Comparison of ENCODE assay signal across 37 cellular contexts in genomic region chr11:8032122-8032521, GRCh38.
"Had no signal": no experiment of that assay in that cellular context is flagged by ENCODE, and none has a peak within 500 bp of the region (broad histone marks: within the 10 kb centered on the region; RNA-seq: fewer than 3 reads in every experiment).

No MANE protein-coding gene starts in this region.

- H3K4me1 Mint-ChIP-seq: activated CD4-positive, alpha-beta memory T cell treated with anti-CD3 and anti-CD28 coated beads, Interleukin-2, amount 10 ng/mL, durations not matched to agents 7 days and 5 days had no signal

- FAIRE-seq: astrocyte, endometrium, islet of Langerhans, pancreas, small intestine had no signal

- H3K27ac Mint-ChIP-seq: activated CD4-positive, alpha-beta memory T cell treated with anti-CD3 and anti-CD28 coated beads, Interleukin-2, amount 10 ng/mL, durations not matched to agents 7 days and 5 days; activated CD4-positive, alpha-beta T cell treated with anti-CD3 and anti-CD28 coated beads, Interleukin-2, amount 10 ng/mL, durations not matched to agents 24 days and 14 days; activated T-cell treated with anti-CD3 and anti-CD28 coated beads, Interleukin-2, amount 50 U/mL, for 24 hours; nephron progenitor cell; stimulated activated memory B cell treated with anti-CD40 and anti-IgM and Interleukin-4, amounts not matched to agents 10 μg/mL and 1 μg/mL and 100 μg/mL, for 72 hours; stimulated activated naive CD8-positive, alpha-beta T cell treated with anti-CD3 and anti-CD28 coated beads, Interleukin-15, amount 100 ng/mL, for 72 hours; T-helper 1 cell treated with Interleukin-12 subunit alpha and Interleukin-12 subunit beta and Interleukin-4 antibody, amounts not matched to agents 30 μg/mL and 1 μg/mL, for 36 hours had no signal

- ATAC-seq: stimulated activated memory B cell treated with anti-CD40 and anti-IgM and Interleukin-4, amounts not matched to agents 10 μg/mL and 1 μg/mL and 100 μg/mL, for 72 hours had no signal

- H3K4me1 ChIP-seq: pancreas, prostate gland had no signal

- H3K36me3 Mint-ChIP-seq: stimulated activated memory B cell treated with anti-CD40 and anti-IgM and Interleukin-4, amounts not matched to agents 10 μg/mL and 1 μg/mL and 100 μg/mL, for 72 hours had no signal

- H3K9me3 Mint-ChIP-seq: activated CD4-positive, alpha-beta memory T cell treated with anti-CD3 and anti-CD28 coated beads, Interleukin-2, amount 10 ng/mL, durations not matched to agents 7 days and 5 days; activated CD4-positive, alpha-beta T cell treated with anti-CD3 and anti-CD28 coated beads, Interleukin-2, amount 10 ng/mL, durations not matched to agents 24 days and 14 days; activated T-cell treated with anti-CD3 and anti-CD28 coated beads, Interleukin-2, amount 50 U/mL, for 24 hours; nephron progenitor cell; stimulated activated memory B cell treated with anti-CD40 and anti-IgM and Interleukin-4, amounts not matched to agents 10 μg/mL and 1 μg/mL and 100 μg/mL, for 72 hours; stimulated activated naive CD8-positive, alpha-beta T cell treated with anti-CD3 and anti-CD28 coated beads, Interleukin-15, amount 100 ng/mL, for 72 hours; T-helper 1 cell treated with Interleukin-12 subunit alpha and Interleukin-12 subunit beta and Interleukin-4 antibody, amounts not matched to agents 30 μg/mL and 1 μg/mL, for 36 hours had no signal

- H3K4me3 Mint-ChIP-seq: activated CD4-positive, alpha-beta memory T cell treated with anti-CD3 and anti-CD28 coated beads, Interleukin-2, amount 10 ng/mL, durations not matched to agents 7 days and 5 days; activated CD4-positive, alpha-beta T cell treated with anti-CD3 and anti-CD28 coated beads, Interleukin-2, amount 10 ng/mL, durations not matched to agents 24 days and 14 days; activated T-cell treated with anti-CD3 and anti-CD28 coated beads, Interleukin-2, amount 50 U/mL, for 24 hours; nephron progenitor cell; stimulated activated memory B cell treated with anti-CD40 and anti-IgM and Interleukin-4, amounts not matched to agents 10 μg/mL and 1 μg/mL and 100 μg/mL, for 72 hours; stimulated activated naive CD8-positive, alpha-beta T cell treated with anti-CD3 and anti-CD28 coated beads, Interleukin-15, amount 100 ng/mL, for 72 hours; T-helper 1 cell treated with Interleukin-12 subunit alpha and Interleukin-12 subunit beta and Interleukin-4 antibody, amounts not matched to agents 30 μg/mL and 1 μg/mL, for 36 hours had no signal

- H3K27ac ChIP-seq: brain microvascular endothelial cell, epithelial cell of prostate, esophagus squamous epithelium, left lung, pancreas, prostate gland, sigmoid colon, upper lobe of left lung, vagina had no signal

- H3K27me3 ChIP-seq: pancreas, sigmoid colon, thyroid gland, vagina had no signal

- H3K4me3 ChIP-seq: esophagus squamous epithelium, left lung, pancreas, prostate gland, sigmoid colon, thyroid gland, upper lobe of left lung had no signal

- H3K9me3 ChIP-seq: esophagus squamous epithelium, left lung, pancreas, prostate gland, sigmoid colon, thyroid gland, upper lobe of left lung, vagina had no signal

- DNase-seq: activated CD4-positive, alpha-beta memory T cell treated with anti-CD3 and anti-CD28 coated beads, Interleukin-2, amount 10 ng/mL, durations not matched to agents 7 days and 5 days; activated CD4-positive, alpha-beta T cell treated with anti-CD3 and anti-CD28 coated beads, Interleukin-2, amount 10 ng/mL, durations not matched to agents 24 days and 14 days; activated CD4-positive, CD25-positive, alpha-beta regulatory T cell treated with anti-CD3 and anti-CD28 coated beads, Interleukin-2, amount 50 U/mL, for 72 hours; activated gamma-delta T cell; activated naive CD4-positive, alpha-beta T cell treated with anti-CD3 and anti-CD28 coated beads, Interleukin-2, amount 50 U/mL, for 16 hours; activated T-cell treated with anti-CD3 and anti-CD28 coated beads, Interleukin-2, amount 50 U/mL, for 24 hours; amniotic stem cell; brain microvascular endothelial cell; caudate nucleus; dermis blood vessel endothelial cell; effector CD8-positive, alpha-beta T cell; esophagus squamous epithelium; foreskin melanocyte; left lung; nephron progenitor cell; nucleus accumbens; retina; sigmoid colon; small intestine; stimulated activated CD4-positive, alpha-beta T cell treated with anti-CD3 and anti-CD28 coated beads, Interleukin-1b, Interleukin-23, amount 100 ng/mL, for 48 hours; stimulated activated CD4-positive, alpha-beta T cell treated with anti-CD3 and anti-CD28 coated beads, Interleukin-4, amount 100 ng/mL, for 4 hours; stimulated activated CD8-positive, alpha-beta memory T cell treated with anti-CD3 and anti-CD28 coated beads, Interleukin-4, amount 100 ng/mL, for 48 hours; stimulated activated naive CD8-positive, alpha-beta T cell treated with anti-CD3 and anti-CD28 coated beads, Interleukin-15, amount 100 ng/mL, for 72 hours; substantia nigra; SW 1271; T1000; thyroid gland had no signal

- H3K36me3 ChIP-seq: brain microvascular endothelial cell, esophagus squamous epithelium, left lung, pancreas, prostate gland, sigmoid colon, thyroid gland, upper lobe of left lung, vagina had no signal
